ENCODE assay signal across 23 cellular contexts in the genomic region with DNA sequence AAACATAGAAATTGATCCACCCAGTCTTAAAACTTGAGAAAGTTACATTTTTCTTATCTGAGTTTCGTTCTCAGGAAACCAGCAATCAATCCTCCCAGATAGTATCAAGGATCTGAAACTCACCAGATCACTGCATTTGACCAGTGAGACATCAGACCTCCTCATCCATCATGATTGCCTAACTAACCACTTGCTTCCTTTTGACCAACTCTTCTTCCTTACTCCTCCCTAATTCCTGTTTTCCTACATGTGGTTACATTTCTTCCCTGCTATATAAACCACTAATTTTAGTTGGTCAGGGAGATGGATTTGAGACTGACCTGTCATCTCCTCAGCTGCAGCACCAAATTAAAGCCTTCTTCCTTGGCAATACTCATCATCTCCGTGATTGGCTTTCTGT.
DNase-seq lines count a peak whose midpoint lies in the region; ATAC-seq, FAIRE-seq and TF ChIP-seq lines count a peak whose summit lies in the region.
"Had no signal": no experiment of that assay in that cellular context is flagged by ENCODE, and none has a peak within 500 bp of the region (broad histone marks: within the 10 kb centered on the region; RNA-seq: fewer than 3 reads in every experiment).

No MANE protein-coding gene starts in this region.

- no peaks in the 10 kb centered on the region for H3K27me3 Mint-ChIP-seq in astrocyte (ENCODE audit: low read depth, unreplicated experiment)
- H3K27me3 Mint-ChIP-seq: CD4-positive, alpha-beta T cell had no signal

- no peak for FAIRE-seq in astrocyte (lab: Jason Lieb, UNC)
- no peak for FAIRE-seq in GM12891 (lab: Jason Lieb, UNC)
- FAIRE-seq: A204.1, D721Med, G401.6, GM12892, GM18507 had no signal

- no peak overlapping the region for H3K27ac ChIP-seq in BLaER1 treated with 17β-estradiol and CSF1 and Interleukin-3, amounts not matched to agents 10 nM and 100 nM
- H3K27ac ChIP-seq in astrocyte (ENCODE audit: low read depth, low read length): no peak overlapping the region
- H3K27ac ChIP-seq: BLaER1, C4-2B had no signal

- no peaks in the 10 kb centered on the region for H3K79me2 ChIP-seq in astrocyte (ENCODE audit: insufficient read depth, low read length)

- H3K36me3 ChIP-seq in BLaER1 treated with 17β-estradiol and CSF1 and Interleukin-3, amounts not matched to agents 10 nM and 100 nM: no peaks in the 10 kb centered on the region
- no peaks in the 10 kb centered on the region for H3K36me3 ChIP-seq in astrocyte (ENCODE audit: insufficient read depth, low read length)
- H3K36me3 ChIP-seq: BE2C, BLaER1 had no signal

- no peak overlapping the region for H3K27ac Mint-ChIP-seq in astrocyte (ENCODE audit: unreplicated experiment)
- H3K27ac Mint-ChIP-seq: CD4-positive, alpha-beta T cell; CD8-positive, alpha-beta T cell had no signal

- no peak overlapping the region for H3K4me3 Mint-ChIP-seq in astrocyte (ENCODE audit: unreplicated experiment)
- H3K4me3 Mint-ChIP-seq: CD4-positive, alpha-beta T cell; CD8-positive, alpha-beta T cell had no signal

- H3K4me1 ChIP-seq in BLaER1 treated with 17β-estradiol and CSF1 and Interleukin-3, amounts not matched to agents 10 nM and 100 nM: peaks cover 0 to 22% (median 4%) of the 10 kb centered on the region in 10 experiments; a peak in 9 of 20 replicates
- H3K4me1 ChIP-seq in astrocyte (ENCODE audit: insufficient read depth, low read length): no peaks in the 10 kb centered on the region
- H3K4me1 ChIP-seq: BE2C, BLaER1, Caco-2 had no signal

- no peaks in the 10 kb centered on the region for H3K9me3 Mint-ChIP-seq in astrocyte (ENCODE audit: unreplicated experiment)

- no peaks in the 10 kb centered on the region for H3K4me1 Mint-ChIP-seq in astrocyte (ENCODE audit: low read depth, unreplicated experiment)

- DNase-seq in HT1080 (ENCODE audit: low read depth) (peak; percentile 33), MV-4-11 (lab: John Stamatoyannopoulos, UW) (peak; percentile 75), astrocyte (ENCODE audit: low read depth) (peak; percentile 54), GM12891 (ENCODE audit: insufficient read length, low spot score) (no peak), NCI-H146 (lab: John Stamatoyannopoulos, UW) (no peak)
- DNase-seq: 8988T; ACHN; BE2C; Caco-2; Calu3; CD4-positive, alpha-beta T cell; CD8-positive, alpha-beta T cell; DMS79 treated with DMSO at 0.1 percent for 48 hours; GF-D8 had no signal

- TF ChIP-seq CTCF in astrocyte (IDR thresholded peaks at IDR 0.05; ENCODE audit: insufficient read depth, low read depth, low read length): no peak

- H3K9me3 ChIP-seq in BLaER1 treated with 17β-estradiol and CSF1 and Interleukin-3, amounts not matched to agents 10 nM and 100 nM (replicated peaks in 1 of 11): no peaks in the 10 kb centered on the region
- no peaks in the 10 kb centered on the region for H3K9me3 ChIP-seq in astrocyte (ENCODE audit: insufficient read depth, low read depth, low read length)
- H3K9me3 ChIP-seq: BE2C, BLaER1, Caco-2 had no signal

- H3K4me3 ChIP-seq in BLaER1 treated with 17β-estradiol and CSF1 and Interleukin-3, amounts not matched to agents 10 nM and 100 nM: no peak overlapping the region
- no peak overlapping the region for H3K4me3 ChIP-seq in astrocyte (ENCODE audit: insufficient read depth, low read depth, low read length)
- H3K4me3 ChIP-seq: BLaER1 had no signal

- no peaks in the 10 kb centered on the region for H4K20me1 ChIP-seq in BLaER1 treated with 17β-estradiol and CSF1 and Interleukin-3, amounts not matched to agents 10 nM and 100 nM
- H4K20me1 ChIP-seq in astrocyte (ENCODE audit: insufficient read depth, low read length): no peaks in the 10 kb centered on the region
- H4K20me1 ChIP-seq: BLaER1 had no signal

- no peak overlapping the region for H2AFZ ChIP-seq in astrocyte (ENCODE audit: low read depth, low read length)

- H3K36me3 Mint-ChIP-seq in astrocyte (ENCODE audit: low read depth, unreplicated experiment): no peaks in the 10 kb centered on the region
- H3K36me3 Mint-ChIP-seq: CD8-positive, alpha-beta T cell had no signal

- no peak for ATAC-seq in HG03159 (IDR thresholded peaks at IDR 0.05; ENCODE audit: unreplicated experiment)
- ATAC-seq: CD8-positive, alpha-beta T cell had no signal

- H3K4me2 ChIP-seq in BLaER1 treated with 17β-estradiol and CSF1 and Interleukin-3, amounts not matched to agents 10 nM and 100 nM: peak overlapping the region in 7 of 11 experiments; percentile 5 to 53 (median 39); a peak in 8 of 22 replicates
- no peak overlapping the region for H3K4me2 ChIP-seq in astrocyte (ENCODE audit: low read length)
- H3K4me2 ChIP-seq: BLaER1 had no signal

- no peak overlapping the region for H3K9ac ChIP-seq in BLaER1 treated with 17β-estradiol and CSF1 and Interleukin-3, amounts not matched to agents 10 nM and 100 nM
- no peak overlapping the region for H3K9ac ChIP-seq in astrocyte (ENCODE audit: low read length)
- H3K9ac ChIP-seq: BLaER1 had no signal

- no peaks in the 10 kb centered on the region for H3K27me3 ChIP-seq in BLaER1 treated with 17β-estradiol and CSF1 and Interleukin-3, amounts not matched to agents 10 nM and 100 nM
- no peaks in the 10 kb centered on the region for H3K27me3 ChIP-seq in astrocyte (ENCODE audit: insufficient read depth, low read length)
- H3K27me3 ChIP-seq: BLaER1 had no signal

- TF ChIP-seq POLR2A in GM12891 (IDR thresholded peaks at IDR 0.05; ENCODE audit: low read depth, low read length): no peak

TF ChIP-seq in GM12891, 5 proteins besides CTCF, POLR2A, EP300 and RAD21:
- TF ChIP-seq POU2F2 (IDR thresholded peaks at IDR 0.05; ENCODE audit: low read depth, low read length) (no peak), PAX5 (IDR thresholded peaks at IDR 0.05; ENCODE audit: insufficient read depth, low read length, severe bottlenecking) (no peak), SPI1 (IDR thresholded peaks at IDR 0.05; ENCODE audit: low read depth, low read length) (no peak), TAF1 (IDR thresholded peaks at IDR 0.05; ENCODE audit: low read depth, low read length) (no peak), POLR2AphosphoS5 (IDR thresholded peaks at IDR 0.05; ENCODE audit: low read depth, low read length) (no peak)

Comparison
In these comparisons a context has a peak if more than half of its experiments do, and no peak if none do; other contexts are left out.
1. DNase-seq: peak in HT1080 (single experiment), MV-4-11 (single experiment) and astrocyte (single experiment); none in GM12891 (single experiment) and NCI-H146 (single experiment).